1 cellular context compared by ENCODE assay signal in genomic region chr21:33380483-33380998, GRCh38.
TF ChIP-seq lines count a peak whose summit lies in the region.

No MANE protein-coding gene starts in this region.

TF ChIP-seq in HepG2, 621 proteins besides CTCF, POLR2A, EP300 and RAD21:
- TF ChIP-seq, protein P1, sequence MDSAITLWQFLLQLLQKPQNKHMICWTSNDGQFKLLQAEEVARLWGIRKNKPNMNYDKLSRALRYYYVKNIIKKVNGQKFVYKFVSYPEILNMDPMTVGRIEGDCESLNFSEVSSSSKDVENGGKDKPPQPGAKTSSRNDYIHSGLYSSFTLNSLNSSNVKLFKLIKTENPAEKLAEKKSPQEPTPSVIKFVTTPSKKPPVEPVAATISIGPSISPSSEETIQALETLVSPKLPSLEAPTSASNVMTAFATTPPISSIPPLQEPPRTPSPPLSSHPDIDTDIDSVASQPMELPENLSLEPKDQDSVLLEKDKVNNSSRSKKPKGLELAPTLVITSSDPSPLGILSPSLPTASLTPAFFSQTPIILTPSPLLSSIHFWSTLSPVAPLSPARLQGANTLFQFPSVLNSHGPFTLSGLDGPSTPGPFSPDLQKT (CRISPR knock-in tag; IDR thresholded peaks at IDR 0.05; ENCODE audit: borderline replicate concordance), result peak; percentile 77; the same call in 1 of the 2 replicates
- TF ChIP-seq ELF3 (CRISPR knock-in tag; IDR thresholded peaks at IDR 0.05) (peak; percentile 33; the same call in 1 of the 2 replicates), TMF1 (CRISPR knock-in tag; IDR thresholded peaks at IDR 0.05; ENCODE audit: low read depth) (no peak), GATAD2A (CRISPR knock-in tag; IDR thresholded peaks at IDR 0.05) (peak; percentile 28; the same call in 1 of the 2 replicates), HNRNPL (IDR thresholded peaks at IDR 0.05; ENCODE audit: low read depth, low read length) (peak; percentile 83), ZNF335 (CRISPR knock-in tag; IDR thresholded peaks at IDR 0.05) (0 out of 2 replicates have a peak, but pooled peaks have one; percentile 10), SRF (IDR thresholded peaks at IDR 0.05; ENCODE audit: low read depth, low read length) (peak; percentile 98), GABPA (IDR thresholded peaks at IDR 0.05; ENCODE audit: low read depth, low read length) (0 out of 2 replicates have a peak, but pooled peaks have one; percentile 10), GABPA (CRISPR knock-in tag; IDR thresholded peaks at IDR 0.05; ENCODE audit: low read depth) (no peak), ETV5 (CRISPR knock-in tag; IDR thresholded peaks at IDR 0.05; ENCODE audit: borderline replicate concordance) (peak; percentile 68; the same call in 1 of the 2 replicates), SAP130 (CRISPR knock-in tag; IDR thresholded peaks at IDR 0.05; ENCODE audit: low read depth) (peak; percentile 41; the same call in 1 of the 2 replicates), ZNF670 (CRISPR knock-in tag; IDR thresholded peaks at IDR 0.05; ENCODE audit: borderline replicate concordance) (0 out of 2 replicates have a peak, but pooled peaks have one; percentile 24), HMG20A (CRISPR knock-in tag; IDR thresholded peaks at IDR 0.05; ENCODE audit: borderline replicate concordance) (0 out of 2 replicates have a peak, but pooled peaks have one; percentile 17), FOSL2 (CRISPR knock-in tag; IDR thresholded peaks at IDR 0.05) (peak; percentile 96), ZNF33A (CRISPR knock-in tag; IDR thresholded peaks at IDR 0.05; ENCODE audit: borderline replicate concordance) (no peak), ARHGAP35 (CRISPR knock-in tag; IDR thresholded peaks at IDR 0.05; ENCODE audit: borderline replicate concordance) (no peak), PHF21A (CRISPR knock-in tag; IDR thresholded peaks at IDR 0.05) (0 out of 2 replicates have a peak, but pooled peaks have one; percentile 28), XRCC5 (optimal IDR thresholded peaks at IDR 0.05; ENCODE audit: low read length) (peak; percentile 17), ZBTB38 (CRISPR knock-in tag; IDR thresholded peaks at IDR 0.05) (0 out of 2 replicates have a peak, but pooled peaks have one; percentile 47), SSRP1 (CRISPR knock-in tag; IDR thresholded peaks at IDR 0.05) (no peak), NCOA5 (CRISPR knock-in tag; IDR thresholded peaks at IDR 0.05) (no peak), BRCA1 (CRISPR knock-in tag; IDR thresholded peaks at IDR 0.05) (no peak), ZNF687 (CRISPR knock-in tag; IDR thresholded peaks at IDR 0.05) (peak; percentile 77), GTF2F1 (IDR thresholded peaks at IDR 0.05; ENCODE audit: low read length) (no peak), MED1 (CRISPR knock-in tag; IDR thresholded peaks at IDR 0.05) (0 out of 2 replicates have a peak, but pooled peaks have one; percentile 29), ZNF343 (CRISPR knock-in tag; IDR thresholded peaks at IDR 0.05) (no peak), RXRB (CRISPR knock-in tag; IDR thresholded peaks at IDR 0.05; ENCODE audit: borderline replicate concordance) (peak; percentile 18; the same call in 1 of the 2 replicates), ELF1 (CRISPR knock-in tag; IDR thresholded peaks at IDR 0.05) (peak; percentile 25; the same call in 1 of the 2 replicates), ZNF263 (CRISPR knock-in tag; IDR thresholded peaks at IDR 0.05) (peak; percentile 92), USF2 (IDR thresholded peaks at IDR 0.05; ENCODE audit: low read depth, low read length) (no peak), USF2 (CRISPR knock-in tag; IDR thresholded peaks at IDR 0.05; ENCODE audit: borderline replicate concordance) (peak; percentile 68; the same call in 1 of the 2 replicates)
- TF ChIP-seq, protein P2, sequence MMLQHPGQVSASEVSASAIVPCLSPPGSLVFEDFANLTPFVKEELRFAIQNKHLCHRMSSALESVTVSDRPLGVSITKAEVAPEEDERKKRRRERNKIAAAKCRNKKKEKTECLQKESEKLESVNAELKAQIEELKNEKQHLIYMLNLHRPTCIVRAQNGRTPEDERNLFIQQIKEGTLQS (CRISPR knock-in tag; IDR thresholded peaks at IDR 0.05), result peak; percentile 51; the same call in 1 of the 2 replicates
- TF ChIP-seq, protein P3, sequence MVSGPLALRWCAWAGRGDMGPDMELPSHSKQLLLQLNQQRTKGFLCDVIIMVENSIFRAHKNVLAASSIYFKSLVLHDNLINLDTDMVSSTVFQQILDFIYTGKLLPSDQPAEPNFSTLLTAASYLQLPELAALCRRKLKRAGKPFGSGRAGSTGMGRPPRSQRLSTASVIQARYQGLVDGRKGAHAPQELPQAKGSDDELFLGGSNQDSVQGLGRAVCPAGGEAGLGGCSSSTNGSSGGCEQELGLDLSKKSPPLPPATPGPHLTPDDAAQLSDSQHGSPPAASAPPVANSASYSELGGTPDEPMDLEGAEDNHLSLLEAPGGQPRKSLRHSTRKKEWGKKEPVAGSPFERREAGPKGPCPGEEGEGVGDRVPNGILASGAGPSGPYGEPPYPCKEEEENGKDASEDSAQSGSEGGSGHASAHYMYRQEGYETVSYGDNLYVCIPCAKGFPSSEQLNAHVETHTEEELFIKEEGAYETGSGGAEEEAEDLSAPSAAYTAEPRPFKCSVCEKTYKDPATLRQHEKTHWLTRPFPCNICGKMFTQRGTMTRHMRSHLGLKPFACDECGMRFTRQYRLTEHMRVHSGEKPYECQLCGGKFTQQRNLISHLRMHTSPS (CRISPR knock-in tag; IDR thresholded peaks at IDR 0.05; ENCODE audit: low read depth), result peak; percentile 61
